ENCODE assay signal across 14 cellular contexts in genomic region chr6:35492664-35493284, GRCh38. TPM values are rescaled to one million over a fixed set of nuclear protein-coding genes. Genes with fewer than 3 reads are reported as not detected.
DNase-seq lines count a peak whose midpoint lies in the region; ATAC-seq and TF ChIP-seq lines count a peak whose summit lies in the region.
"Had no signal": no experiment of that assay in that cellular context is flagged by ENCODE, and none has a peak within 500 bp of the region (broad histone marks: within the 10 kb centered on the region; RNA-seq: fewer than 3 reads in every experiment).

No MANE protein-coding gene starts in this region.

- H3K27ac Mint-ChIP-seq in MCF 10A (ENCODE audit: low read depth, unreplicated experiment) (no peak overlapping the region), WTC11 (no peak overlapping the region)

- ATAC-seq in WTC11 (no peak), upper lobe of left lung (ENCODE audit: low FRiP score in 2 of 2) (no peak), HG03045 (IDR thresholded peaks at IDR 0.05; ENCODE audit: unreplicated experiment) (no peak), HG02763 (IDR thresholded peaks at IDR 0.05; ENCODE audit: unreplicated experiment) (no peak)

- CTCF ChIA-PET in MCF 10A (lab: Yijun Ruan, JAX) (interaction anchor here (0.6 kb wide), 1 partner anchor 13 kb away, joined by 3 read pairs; no protein-coding TSS in a partner anchor), WTC11 (lab: Charles Lee) (interaction anchor here (0.6 to 1.8 kb wide), 6 partner anchors 22 to 151 kb away, joined by 3 to 8 read pairs (median 4); partner anchors contain the start of gene RPL10A), GM10248 (lab: Yijun Ruan, JAX) (no interaction called here)

- 62 to 71% methylated on average over 8 to 9 of the region's 9 CpGs for WGBS in upper lobe of left lung, 2 donors

- H3K4me3 Mint-ChIP-seq in MCF 10A (ENCODE audit: unreplicated experiment), result no peak overlapping the region
- H3K4me3 Mint-ChIP-seq in WTC11, result peak overlapping the region; percentile 49

- no peak for TF ChIP-seq EP300 in upper lobe of left lung (IDR thresholded peaks at IDR 0.05)

- POLR2A ChIA-PET in MCF 10A (lab: Yijun Ruan, JAX), result no interaction called here
- POLR2A ChIA-PET in WTC11 (lab: Charles Lee), result interaction anchor here (0.9 to 4.2 kb wide), 4 partner anchors 13 to 24 kb away, joined by 3 to 35 read pairs (median 4); partner anchors contain the start of gene RPL10A
- POLR2A ChIA-PET in GM10248 (lab: Yijun Ruan, JAX), result interaction anchor here (1.2 kb wide), 1 partner anchor 15 kb away, joined by 5 read pairs; no protein-coding TSS in a partner anchor

- H3K4me3 ChIP-seq in breast epithelium (peak overlapping the region in 2 of 3 donors; percentile 3 to 27), muscle layer of colon (ENCODE audit: low read depth in 1 of 2, low read length in 2 of 2) (peak overlapping the region; percentile 20 to 69), upper lobe of left lung (no peak overlapping the region)

- peak overlapping the region; percentile 98 for H3K9ac ChIP-seq in muscle layer of colon (ENCODE audit: low read length)

- no peak for DNase-seq in breast epithelium (ENCODE audit: low spot score in 2 of 2)
- no peak for DNase-seq in MCF 10A (ENCODE audit: unreplicated experiment)
- DNase-seq in WTC11 (ENCODE audit: low spot score), result no peak
- no peak for DNase-seq in upper lobe of left lung
- no peak for DNase-seq in GM10248 (ENCODE audit: extremely low spot score)
- DNase-seq: activated CD4-positive, CD25-positive, alpha-beta regulatory T cell treated with anti-CD3 and anti-CD28 coated beads, Interleukin-2, amount 50 U/mL, for 72 hours; KG1; SHP77 treated with DMSO at 0.1 percent for 48 hours; stimulated activated CD4-positive, alpha-beta T cell treated with anti-CD3 and anti-CD28 coated beads, Interleukin-4, amount 100 ng/mL, for 4 hours had no signal

- H3K27me3 Mint-ChIP-seq in MCF 10A (ENCODE audit: insufficient read depth, unreplicated experiment) (no peaks in the 10 kb centered on the region), WTC11 (ENCODE audit: low read depth) (peaks cover 10% of the 10 kb centered on the region)

- peaks cover 22 to 35% of the 10 kb centered on the region in 2 donors for H3K4me1 ChIP-seq in breast epithelium
- H3K4me1 ChIP-seq in muscle layer of colon (ENCODE audit: insufficient read depth, low read length), result peaks cover 69% of the 10 kb centered on the region
- peaks cover 57 to 81% (median 67%) of the 10 kb centered on the region in 4 donors for H3K4me1 ChIP-seq in upper lobe of left lung

- H3K9me3 Mint-ChIP-seq in MCF 10A (ENCODE audit: unreplicated experiment) (no peaks in the 10 kb centered on the region), WTC11 (no peaks in the 10 kb centered on the region)

- H3K36me3 ChIP-seq in breast epithelium, result no peaks in the 10 kb centered on the region
- H3K36me3 ChIP-seq in muscle layer of colon (ENCODE audit: insufficient read depth, low read length), result no peaks in the 10 kb centered on the region
- no peaks in the 10 kb centered on the region for H3K36me3 ChIP-seq in upper lobe of left lung

- TF ChIP-seq CTCF in breast epithelium (IDR thresholded peaks at IDR 0.05) (no peak), MCF 10A (IDR thresholded peaks at IDR 0.05; ENCODE audit: unreplicated experiment) (no peak), WTC11 (IDR thresholded peaks at IDR 0.05) (no peak), upper lobe of left lung (IDR thresholded peaks at IDR 0.05) (no peak), GM10248 (IDR thresholded peaks at IDR 0.05; ENCODE audit: control extremely low read depth, extremely low read depth, low read depth, missing control alignments) (no peak)

- H3K4me1 Mint-ChIP-seq in MCF 10A (ENCODE audit: insufficient read depth, unreplicated experiment) (peaks cover 27% of the 10 kb centered on the region), WTC11 (peaks cover 69% of the 10 kb centered on the region)

- H3K27ac ChIP-seq in breast epithelium (peak overlapping the region; percentile 98 to 99), muscle layer of colon (ENCODE audit: low read depth, low read length) (peak overlapping the region; percentile 99), upper lobe of left lung (peak overlapping the region in 3 of 4 donors; percentile 24 to 73 (median 71))

- H3K27me3 ChIP-seq in breast epithelium, result no peaks in the 10 kb centered on the region
- H3K27me3 ChIP-seq in muscle layer of colon (ENCODE audit: control insufficient read depth in 1 of 2, insufficient read depth in 2 of 2, low read length in 2 of 2), result peaks cover 0 to 4% of the 10 kb centered on the region in 2 donors
- peaks cover 0 to 7% (median 0%) of the 10 kb centered on the region in 4 donors for H3K27me3 ChIP-seq in upper lobe of left lung

- intact Hi-C loops in breast epithelium (cut with DNase I; ENCODE audit: low total_unique reads) (no loop called here), MCF 10A (cut with micrococcal nuclease) (no loop called here)

- H3K9me3 ChIP-seq in breast epithelium (no peaks in the 10 kb centered on the region), muscle layer of colon (ENCODE audit: low read length) (no peaks in the 10 kb centered on the region), upper lobe of left lung (no peaks in the 10 kb centered on the region)

- no peaks in the 10 kb centered on the region for H3K36me3 Mint-ChIP-seq in MCF 10A (ENCODE audit: insufficient read depth, unreplicated experiment)
- H3K36me3 Mint-ChIP-seq in WTC11, result no peaks in the 10 kb centered on the region

- no TSS peak for BruUV-seq in MCF 10A (replicated peaks; lab: Mats Ljungman, UMichigan)

- no peak for TF ChIP-seq POLR2A in breast epithelium (IDR thresholded peaks at IDR 0.05)
- no peak for TF ChIP-seq POLR2A in upper lobe of left lung (IDR thresholded peaks at IDR 0.05)

TF ChIP-seq in WTC11, 78 proteins besides CTCF, POLR2A, EP300 and RAD21:
- TF ChIP-seq TCF7 (CRISPR knock-in tag; IDR thresholded peaks at IDR 0.05; ENCODE audit: low read depth) (no peak), TP53 (CRISPR knock-in tag; IDR thresholded peaks at IDR 0.05) (no peak), USF2 (CRISPR knock-in tag; IDR thresholded peaks at IDR 0.05) (no peak), ATF1 (CRISPR knock-in tag; IDR thresholded peaks at IDR 0.05) (no peak), ESRRA (CRISPR knock-in tag; IDR thresholded peaks at IDR 0.05; ENCODE audit: borderline replicate concordance) (no peak), ZNF416 (CRISPR knock-in tag; IDR thresholded peaks at IDR 0.05) (no peak), KAT7 (CRISPR knock-in tag; IDR thresholded peaks at IDR 0.05; ENCODE audit: borderline replicate concordance) (no peak), CREM (CRISPR knock-in tag; IDR thresholded peaks at IDR 0.05) (no peak), JAZF1 (CRISPR knock-in tag; IDR thresholded peaks at IDR 0.05) (no peak), TEAD1 (CRISPR knock-in tag; IDR thresholded peaks at IDR 0.05) (no peak)
- TF ChIP-seq, protein P1, sequence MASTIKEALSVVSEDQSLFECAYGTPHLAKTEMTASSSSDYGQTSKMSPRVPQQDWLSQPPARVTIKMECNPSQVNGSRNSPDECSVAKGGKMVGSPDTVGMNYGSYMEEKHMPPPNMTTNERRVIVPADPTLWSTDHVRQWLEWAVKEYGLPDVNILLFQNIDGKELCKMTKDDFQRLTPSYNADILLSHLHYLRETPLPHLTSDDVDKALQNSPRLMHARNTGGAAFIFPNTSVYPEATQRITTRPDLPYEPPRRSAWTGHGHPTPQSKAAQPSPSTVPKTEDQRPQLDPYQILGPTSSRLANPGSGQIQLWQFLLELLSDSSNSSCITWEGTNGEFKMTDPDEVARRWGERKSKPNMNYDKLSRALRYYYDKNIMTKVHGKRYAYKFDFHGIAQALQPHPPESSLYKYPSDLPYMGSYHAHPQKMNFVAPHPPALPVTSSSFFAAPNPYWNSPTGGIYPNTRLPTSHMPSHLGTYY (CRISPR knock-in tag; IDR thresholded peaks at IDR 0.05), result no peak

RNA-seq across cellular contexts. Expression of gene TEAD3, which starts 4.1 kb away (rescaled TPM):
- total RNA-seq in breast epithelium, result 10 to 100 TPM in 2 of 3 donors, 1 to 10 TPM in 1; 5.6 to 28.2 (median 26.2) TPM
- total RNA-seq in MCF 10A (2022), result 11.1 and 13.3 TPM in 2 replicates
- 32.0 to 34.3 TPM (median 33.9 TPM) in 3 replicates for total RNA-seq in WTC11 (2021)
- 10 to 100 TPM; 19.0 to 28.2 (median 21.2) TPM for total RNA-seq in upper lobe of left lung

RNA-seq across cellular contexts. Expression of gene TULP1, which starts 19.9 kb away (rescaled TPM):
- not detected for total RNA-seq in breast epithelium
- total RNA-seq in MCF 10A (2022), result not detected in 2 replicates
- total RNA-seq in WTC11 (2021), result 2.9 to 4.3 TPM (median 3.4 TPM) in 3 replicates
- total RNA-seq in upper lobe of left lung, result not detected
- total RNA-seq: G401, subcutaneous adipose tissue had no signal

RNA-seq across cellular contexts. Expression of gene RPL10A, which starts 24.6 kb away (rescaled TPM):
- total RNA-seq in breast epithelium (1,000 to 10,000 TPM; 1,177 to 2,549 (median 2,082) TPM), MCF 10A (2022) (2,403 and 2,457 TPM in 2 replicates), WTC11 (2021) (1,829 to 2,044 TPM (median 2,031 TPM) in 3 replicates), upper lobe of left lung (1,000 to 10,000 TPM in 2 of 6 donors, 100 to 1,000 TPM in 4; 474 to 1,092 (median 918) TPM)

RNA-seq across cellular contexts. Expression of gene FANCE, which starts 40.6 kb away (rescaled TPM):
- total RNA-seq in breast epithelium, result 10 to 100 TPM in 2 of 3 donors, 1 to 10 TPM in 1; 9.7 to 12.6 (median 10.8) TPM
- 12.3 and 13.3 TPM in 2 replicates for total RNA-seq in MCF 10A (2022)
- total RNA-seq in WTC11 (2021), result 15.7 to 22.3 TPM (median 17.6 TPM) in 3 replicates
- 10 to 100 TPM in 3 of 6 donors, 1 to 10 TPM in 3; 6.1 to 13.3 (median 9.3) TPM for total RNA-seq in upper lobe of left lung

Comparison
In these comparisons a context has a peak if more than half of its experiments do, and no peak if none do; other contexts are left out.
1. H3K4me3 ChIP-seq: peak in breast epithelium (2 of 3) and muscle layer of colon (2 of 2); none in upper lobe of left lung (0 of 4).
2. Peak in every context shown above with its lines, with median percentiles within 50 percentile points of each other: H3K27ac ChIP-seq.